In genomic region chr18:55405655-55406373, GRCh38 we compare ENCODE assay signal across 8 cellular contexts.
DNase-seq lines count a peak whose midpoint lies in the region; ATAC-seq, FAIRE-seq and TF ChIP-seq lines count a peak whose summit lies in the region.

No MANE protein-coding gene starts in this region.

- no peak for ATAC-seq in effector memory CD8-positive, alpha-beta T cell (replicated peaks)

- no peaks in the 10 kb centered on the region for H3K9me3 Mint-ChIP-seq in effector memory CD8-positive, alpha-beta T cell

- TF ChIP-seq CTCF in epithelial cell of esophagus (IDR thresholded peaks at IDR 0.05; ENCODE audit: insufficient read depth, low read depth, low read length, missing control alignments): peak; percentile 39
- no peak for TF ChIP-seq CTCF in GM10248 (IDR thresholded peaks at IDR 0.05; ENCODE audit: control extremely low read depth, extremely low read depth, low read depth, missing control alignments)

- CTCF ChIA-PET in GM10248 (lab: Yijun Ruan, JAX): interaction anchor here (1.0 to 2.0 kb wide), 2 partner anchors 10 kb away, joined by 4 to 9 read pairs; no protein-coding TSS in a partner anchor

- no peaks in the 10 kb centered on the region for H3K36me3 Mint-ChIP-seq in effector memory CD8-positive, alpha-beta T cell (ENCODE audit: insufficient read depth)

- no peak overlapping the region for H3K27ac Mint-ChIP-seq in effector memory CD8-positive, alpha-beta T cell

- no peak for FAIRE-seq in HTR-8/SVneo (lab: Jason Lieb, UNC)

- DNase-seq in ACHN (peak; percentile 86), HTR-8/SVneo (ENCODE audit: insufficient read length, low spot score) (peak; percentile 36), RKO (ENCODE audit: low spot score) (peak; percentile 59), epithelial cell of esophagus (ENCODE audit: low read depth) (peak; percentile 88), myocyte (ENCODE audit: low read depth) (peak; percentile 96), iPS-NIHi7 (ENCODE audit: extremely low spot score) (no peak), GM10248 (ENCODE audit: extremely low spot score) (no peak)
- DNase-seq in effector memory CD8-positive, alpha-beta T cell: no peak

- POLR2A ChIA-PET in GM10248 (lab: Yijun Ruan, JAX): no interaction called here

- no peaks in the 10 kb centered on the region for H3K4me1 Mint-ChIP-seq in effector memory CD8-positive, alpha-beta T cell (ENCODE audit: low read depth in 2 of 2)

- no peak overlapping the region for H3K4me3 ChIP-seq in epithelial cell of esophagus (ENCODE audit: low read length)

- in situ Hi-C loops in ACHN (cut with HindIII; ENCODE audit: low pct_ligation_motif_present, low pct_unique_long_range_greater_than_20kb, low sequenced_read_pairs): no loop called here

- no peaks in the 10 kb centered on the region for H3K27me3 Mint-ChIP-seq in effector memory CD8-positive, alpha-beta T cell

- no peak overlapping the region for H3K4me3 Mint-ChIP-seq in effector memory CD8-positive, alpha-beta T cell

Comparison
In these comparisons a context has a peak if more than half of its experiments do, and no peak if none do; other contexts are left out.
1. DNase-seq: peak in ACHN (single experiment), HTR-8/SVneo (single experiment), RKO (single experiment), epithelial cell of esophagus (single experiment) and myocyte (single experiment); none in iPS-NIHi7 (single experiment), effector memory CD8-positive, alpha-beta T cell (0 of 3) and GM10248 (single experiment).